In genomic region chr6:78062993-78063392, GRCh38 we compare ENCODE assay signal across 17 cellular contexts.
DNase-seq lines count a peak whose midpoint lies in the region; ATAC-seq, FAIRE-seq and TF ChIP-seq lines count a peak whose summit lies in the region.
"Had no signal": no experiment of that assay in that cellular context is flagged by ENCODE, and none has a peak within 500 bp of the region (broad histone marks: within the 10 kb centered on the region; RNA-seq: fewer than 3 reads in every experiment).

No MANE protein-coding gene starts in this region.

- TF ChIP-seq POLR2A in H1 (IDR thresholded peaks at IDR 0.05; ENCODE audit: control extremely low read depth in 1 of 2, low read depth in 2 of 2, low read length in 2 of 2), result no peak

- ATAC-seq in HG03159 (IDR thresholded peaks at IDR 0.05; ENCODE audit: unreplicated experiment) (no peak), HG02884 (IDR thresholded peaks at IDR 0.05; ENCODE audit: unreplicated experiment) (no peak)
- ATAC-seq: CD8-positive, alpha-beta T cell had no signal

- TF ChIP-seq CTCF in MCF 10A (IDR thresholded peaks at IDR 0.05; ENCODE audit: unreplicated experiment) (no peak), mammary epithelial cell (conservative IDR thresholded peaks at IDR 0.05 in 1 of 2, IDR thresholded peaks at IDR 0.05 in 1 of 2; ENCODE audit: extremely low read depth in 1 of 2, insufficient read depth in 1 of 2, low read depth in 1 of 2, low read length in 2 of 2) (no peak), H1 (IDR thresholded peaks at IDR 0.05; ENCODE audit: control extremely low read depth in 1 of 3, insufficient read depth in 1 of 3, low read depth in 1 of 3, low read length in 3 of 3) (no peak)

- H3K4me3 Mint-ChIP-seq in MCF 10A (ENCODE audit: unreplicated experiment), result no peak overlapping the region
- no peak overlapping the region for H3K4me3 Mint-ChIP-seq in activated naive CD4-positive, alpha-beta T cell treated with anti-CD3 and anti-CD28 coated beads for 36 hours
- H3K4me3 Mint-ChIP-seq: B cell; CD8-positive, alpha-beta T cell; H9 had no signal

- H3K9me3 Mint-ChIP-seq in MCF 10A (ENCODE audit: unreplicated experiment), result no peaks in the 10 kb centered on the region
- peaks cover 5% of the 10 kb centered on the region for H3K9me3 Mint-ChIP-seq in activated naive CD4-positive, alpha-beta T cell treated with anti-CD3 and anti-CD28 coated beads for 36 hours

- H3K4ac ChIP-seq in H1 (replicated peaks; ENCODE audit: insufficient read length, low read depth, low read length), result no peak overlapping the region

- no peak overlapping the region for H2BK20ac ChIP-seq in H1 (ENCODE audit: low read length)

- no peak overlapping the region for H3K14ac ChIP-seq in H1 (ENCODE audit: insufficient read length)

- H2BK15ac ChIP-seq in H1 (ENCODE audit: low read length), result no peak overlapping the region

- no peak overlapping the region for H4K8ac ChIP-seq in H1 (ENCODE audit: extremely low read depth, insufficient read depth, low read length)

- H3K4me3 ChIP-seq in mammary epithelial cell (replicated peaks in 1 of 3; ENCODE audit: insufficient read depth in 1 of 3, low read depth in 2 of 3, low read length in 3 of 3), result no peak overlapping the region
- no peak overlapping the region for H3K4me3 ChIP-seq in H1 (ENCODE audit: extremely low read depth in 1 of 4, insufficient read depth in 2 of 4, low read depth in 3 of 4, low read length in 4 of 4)
- H3K4me3 ChIP-seq: BLaER1 treated with 17β-estradiol and CSF1 and Interleukin-3, amounts not matched to agents 10 nM and 100 nM had no signal

- no peaks in the 10 kb centered on the region for H3K36me3 Mint-ChIP-seq in MCF 10A (ENCODE audit: insufficient read depth, unreplicated experiment)
- H3K36me3 Mint-ChIP-seq in activated naive CD4-positive, alpha-beta T cell treated with anti-CD3 and anti-CD28 coated beads for 36 hours (ENCODE audit: low read depth), result no peaks in the 10 kb centered on the region
- H3K36me3 Mint-ChIP-seq: CD8-positive, alpha-beta T cell had no signal

- no peak overlapping the region for H2BK12ac ChIP-seq in H1 (ENCODE audit: low read depth, low read length)

- BruUV-seq in MCF 10A (replicated peaks; lab: Mats Ljungman, UMichigan) (no TSS peak), mammary epithelial cell (replicated peaks; lab: Mats Ljungman, UMichigan) (no TSS peak)

- no peaks in the 10 kb centered on the region for H3K4me1 Mint-ChIP-seq in MCF 10A (ENCODE audit: insufficient read depth, unreplicated experiment)
- H3K4me1 Mint-ChIP-seq in activated naive CD4-positive, alpha-beta T cell treated with anti-CD3 and anti-CD28 coated beads for 36 hours (ENCODE audit: low read depth), result no peaks in the 10 kb centered on the region
- H3K4me1 Mint-ChIP-seq: B cell, H9 had no signal

- H3K27me3 Mint-ChIP-seq in MCF 10A (ENCODE audit: insufficient read depth, unreplicated experiment), result no peaks in the 10 kb centered on the region
- H3K27me3 Mint-ChIP-seq in activated naive CD4-positive, alpha-beta T cell treated with anti-CD3 and anti-CD28 coated beads for 36 hours (ENCODE audit: low read depth), result no peaks in the 10 kb centered on the region
- H3K27me3 Mint-ChIP-seq: B cell had no signal

- H3K23ac ChIP-seq in H1 (ENCODE audit: insufficient read length), result no peak overlapping the region

- peak; percentile 1 for DNase-seq in MCF 10A (ENCODE audit: unreplicated experiment)
- no peak for DNase-seq in mammary epithelial cell
- DNase-seq in H1 (ENCODE audit: low read depth in 1 of 2, low spot score in 2 of 2), result no peak
- DNase-seq in middle frontal gyrus (ENCODE audit: extremely low spot score, low spot score), result peak; percentile 7
- no peak for DNase-seq in activated naive CD4-positive, alpha-beta T cell treated with anti-CD3 and anti-CD28 coated beads for 36 hours
- DNase-seq: Calu3; CD8-positive, alpha-beta T cell; DMS79 treated with DMSO at 0.1 percent for 48 hours; GF-D8; GOT3; H9; KBM-7 had no signal

- H3K79me2 ChIP-seq in mammary epithelial cell (ENCODE audit: insufficient read depth, low read length) (no peaks in the 10 kb centered on the region), H1 (ENCODE audit: control insufficient read depth in 1 of 2, insufficient read depth in 2 of 2, low read length in 2 of 2) (no peaks in the 10 kb centered on the region)

- TF ChIP-seq EP300 in Ishikawa (IDR thresholded peaks at IDR 0.05; ENCODE audit: borderline replicate concordance) (no peak), H1 (IDR thresholded peaks at IDR 0.05; ENCODE audit: borderline replicate concordance in 1 of 2, low read depth in 2 of 2, low read length in 2 of 2) (no peak)

- no peak for FAIRE-seq in H1 (lab: Jason Lieb, UNC)

- no peak overlapping the region for H3K27ac ChIP-seq in mammary epithelial cell (ENCODE audit: insufficient read depth, low read depth, low read length)
- no peak overlapping the region for H3K27ac ChIP-seq in H1 (ENCODE audit: low read depth, low read length)
- H3K27ac ChIP-seq: BLaER1 treated with 17β-estradiol and CSF1 and Interleukin-3, amounts not matched to agents 10 nM and 100 nM had no signal

- no peak overlapping the region for H3K9ac ChIP-seq in mammary epithelial cell (ENCODE audit: insufficient read depth, low read length)
- no peak overlapping the region for H3K9ac ChIP-seq in H1 (replicated peaks in 1 of 4; ENCODE audit: extremely low read depth in 1 of 4, low read depth in 3 of 4, low read length in 3 of 4)
- H3K9ac ChIP-seq: BLaER1 treated with 17β-estradiol and CSF1 and Interleukin-3, amounts not matched to agents 10 nM and 100 nM had no signal

- H4K5ac ChIP-seq in H1 (ENCODE audit: insufficient read length, low read depth, low read length), result no peak overlapping the region

- intact Hi-C loops in MCF 10A (cut with micrococcal nuclease) (no loop called here), mammary epithelial cell (cut with micrococcal nuclease) (no loop called here)
- intact Hi-C loops in activated naive CD4-positive, alpha-beta T cell treated with anti-CD3 and anti-CD28 coated beads for 36 hours (cut with micrococcal nuclease), result no loop called here

- H3K56ac ChIP-seq in H1 (replicated peaks; ENCODE audit: insufficient read length, low read depth, low read length), result no peak overlapping the region

- H4K91ac ChIP-seq in H1 (replicated peaks; ENCODE audit: insufficient read length, low read length), result no peak overlapping the region

- H2BK5ac ChIP-seq in H1 (ENCODE audit: low read depth, low read length), result no peak overlapping the region

- CTCF ChIA-PET in MCF 10A (lab: Yijun Ruan, JAX), result interaction anchor here (0.6 kb wide), 1 partner anchor 17 kb away, joined by 3 read pairs; no protein-coding TSS in a partner anchor
- CTCF ChIA-PET in mammary epithelial cell (lab: Charles Lee; ENCODE audit: low non-redundant PET), result no interaction called here
- CTCF ChIA-PET in H1 (lab: Charles Lee; ENCODE audit: partially characterized antibody), result no interaction called here
- CTCF ChIA-PET in activated naive CD4-positive, alpha-beta T cell treated with anti-CD3 and anti-CD28 coated beads for 36 hours (lab: Charles Lee), result no interaction called here

- no peak overlapping the region for H2AK5ac ChIP-seq in H1 (ENCODE audit: low read depth, low read length)

- no peak overlapping the region for H3K27ac Mint-ChIP-seq in MCF 10A (ENCODE audit: low read depth, unreplicated experiment)
- no peak overlapping the region for H3K27ac Mint-ChIP-seq in activated naive CD4-positive, alpha-beta T cell treated with anti-CD3 and anti-CD28 coated beads for 36 hours
- H3K27ac Mint-ChIP-seq: B cell; CD8-positive, alpha-beta T cell; H9 had no signal

- H3K79me1 ChIP-seq in H1 (ENCODE audit: low read depth, low read length), result no peaks in the 10 kb centered on the region

- no peaks in the 10 kb centered on the region for H3K4me1 ChIP-seq in mammary epithelial cell (ENCODE audit: insufficient read depth, low read length)
- H3K4me1 ChIP-seq in H1 (replicated peaks in 1 of 4; ENCODE audit: control insufficient read depth in 3 of 4, insufficient read depth in 4 of 4, low read length in 3 of 4), result no peaks in the 10 kb centered on the region

- POLR2A ChIA-PET in MCF 10A (lab: Yijun Ruan, JAX), result no interaction called here
- POLR2A ChIA-PET in H1 (lab: Charles Lee; ENCODE audit: partially characterized antibody), result no interaction called here

- TF ChIP-seq RAD21 in Ishikawa (IDR thresholded peaks at IDR 0.05; ENCODE audit: low read depth) (no peak), H1 (IDR thresholded peaks at IDR 0.05 in 1 of 2, conservative IDR thresholded peaks at IDR 0.05 in 1 of 2; ENCODE audit: low read depth in 2 of 2, low read length in 2 of 2) (no peak)

- dilution Hi-C loops in mammary epithelial cell (cut with HindIII; ENCODE audit: low sequenced_read_pairs), result no loop called here

- no peak overlapping the region for H3K18ac ChIP-seq in H1 (ENCODE audit: extremely low read depth, low read length)

- H4K20me1 ChIP-seq in mammary epithelial cell (ENCODE audit: insufficient read depth, low read length) (no peaks in the 10 kb centered on the region), H1 (replicated peaks in 1 of 2; ENCODE audit: control insufficient read depth in 1 of 2, insufficient read depth in 2 of 2, low read length in 2 of 2) (no peaks in the 10 kb centered on the region)
- H4K20me1 ChIP-seq: BLaER1 treated with 17β-estradiol and CSF1 and Interleukin-3, amounts not matched to agents 10 nM and 100 nM had no signal

- H2AFZ ChIP-seq in mammary epithelial cell (ENCODE audit: low read depth, low read length) (no peak overlapping the region), H1 (ENCODE audit: low read length) (no peak overlapping the region)

- 65% methylated on average over 4 of the region's 4 CpGs for WGBS in mammary epithelial cell (ENCODE audit: low coverage, missing lambda C conversion rate)
- WGBS in H1 (ENCODE audit: extremely low coverage in 1 of 2, insufficient coverage in 1 of 2, insufficient read length in 1 of 2, insufficient replicate concordance in 2 of 2, low coverage in 1 of 2, low lambda C conversion rate in 2 of 2, missing lambda C conversion rate in 1 of 2), 2 experiments, result 91% methylated on average over 4 of the region's 4 CpGs; no CpG with 5 or more reads in 1 of the 2 experiments

- H3K27me3 ChIP-seq in mammary epithelial cell (ENCODE audit: insufficient read depth, low read length) (no peaks in the 10 kb centered on the region), H1 (replicated peaks in 1 of 4; ENCODE audit: control insufficient read depth in 3 of 4, extremely low read depth in 1 of 4, insufficient read depth in 3 of 4, low read length in 3 of 4) (peaks cover 0 to 1% (median 0%) of the 10 kb centered on the region in 4 experiments; a peak in 1 of 7 replicates)
- H3K27me3 ChIP-seq: BLaER1 treated with 17β-estradiol and CSF1 and Interleukin-3, amounts not matched to agents 10 nM and 100 nM had no signal

- H3K36me3 ChIP-seq in mammary epithelial cell (ENCODE audit: insufficient read depth, low read length) (no peaks in the 10 kb centered on the region), H1 (ENCODE audit: control insufficient read depth in 2 of 4, insufficient read depth in 4 of 4, low read length in 3 of 4) (no peaks in the 10 kb centered on the region)
- H3K36me3 ChIP-seq: BLaER1 treated with 17β-estradiol and CSF1 and Interleukin-3, amounts not matched to agents 10 nM and 100 nM had no signal

- no peak overlapping the region for H3K4me2 ChIP-seq in mammary epithelial cell (ENCODE audit: insufficient read depth, low read depth, low read length)
- H3K4me2 ChIP-seq in H1 (ENCODE audit: insufficient read depth in 1 of 2, low read depth in 2 of 2, low read length in 2 of 2), result no peak overlapping the region

- H3K23me2 ChIP-seq in H1 (ENCODE audit: low read depth, low read length), result no peaks in the 10 kb centered on the region

- in situ Hi-C loops in mammary epithelial cell (cut with MboI; ENCODE audit: low sequenced_read_pairs in 2 of 2), result no loop called here

- no peaks in the 10 kb centered on the region for H3K9me3 ChIP-seq in mammary epithelial cell (replicated peaks; ENCODE audit: insufficient read depth, low read length)
- H3K9me3 ChIP-seq in H1 (ENCODE audit: insufficient read depth in 2 of 2, low read depth in 1 of 2, low read length in 1 of 2), result no peaks in the 10 kb centered on the region
- H3K9me3 ChIP-seq: BLaER1 treated with 17β-estradiol and CSF1 and Interleukin-3, amounts not matched to agents 10 nM and 100 nM had no signal

- no peak overlapping the region for H2BK120ac ChIP-seq in H1 (replicated peaks; ENCODE audit: low read depth, low read length)

Comparison
In these comparisons a context has a peak if more than half of its experiments do, and no peak if none do; other contexts are left out.
1. DNase-seq: peak in MCF 10A (single experiment) and middle frontal gyrus (single experiment); none in mammary epithelial cell (single experiment), H1 (0 of 2) and activated naive CD4-positive, alpha-beta T cell treated with anti-CD3 and anti-CD28 coated beads for 36 hours (single experiment).